17 cellular contexts compared by ENCODE assay signal in genomic region chr2:197010200-197011020, GRCh38.
DNase-seq lines count a peak whose midpoint lies in the region; ATAC-seq, FAIRE-seq and TF ChIP-seq lines count a peak whose summit lies in the region.
"Had no signal": no experiment of that assay in that cellular context is flagged by ENCODE, and none has a peak within 500 bp of the region (broad histone marks: within the 10 kb centered on the region; RNA-seq: fewer than 3 reads in every experiment).

No MANE protein-coding gene starts in this region.

- H3K27me3 ChIP-seq in astrocyte (ENCODE audit: insufficient read depth, low read length) (no peaks in the 10 kb centered on the region), heart left ventricle (no peaks in the 10 kb centered on the region)
- H3K27me3 ChIP-seq: brain microvascular endothelial cell had no signal

- H3K27ac ChIP-seq in astrocyte (ENCODE audit: low read depth, low read length): no peak overlapping the region
- H3K27ac ChIP-seq in temporal lobe (ENCODE audit: low read depth, low read length): peak overlapping the region; percentile 7
- no peak overlapping the region for H3K27ac ChIP-seq in heart left ventricle
- H3K27ac ChIP-seq: brain microvascular endothelial cell, prostate gland had no signal

- no peak for DNase-seq in activated T-cell treated with anti-CD3 and anti-CD28 coated beads, Interleukin-2, amount 50 U/mL, for 24 hours
- no peak for DNase-seq in activated T-cell treated with anti-CD3 and anti-CD28 coated beads, Interleukin-2, amount 50 U/mL, for 72 hours
- DNase-seq in astrocyte (ENCODE audit: low read depth) (peak; percentile 42), kidney glomerular epithelial cell (lab: John Stamatoyannopoulos, UW) (peak; percentile 20), AG08395 (ENCODE audit: low spot score) (no peak), heart left ventricle (no peak)
- DNase-seq: activated effector memory CD4-positive, alpha-beta T cell treated with anti-CD3 and anti-CD28 coated beads, Interleukin-2, amount 50 U/mL, for 16 hours; brain microvascular endothelial cell; naive thymus-derived CD4-positive, alpha-beta T cell; NCI-H524 treated with DMSO at 0.1 percent for 48 hours; SHP77; stimulated activated naive CD4-positive, alpha-beta T cell treated with Interleukin-2 at 50 U/mL for 16 hours; T-cell had no signal

- H3K4me3 ChIP-seq in astrocyte (ENCODE audit: insufficient read depth, low read depth, low read length): no peak overlapping the region
- H3K4me3 ChIP-seq in heart left ventricle: no peak overlapping the region
- H3K4me3 ChIP-seq: prostate gland had no signal

- H4K20me1 ChIP-seq in astrocyte (ENCODE audit: insufficient read depth, low read length): no peaks in the 10 kb centered on the region

- no peaks in the 10 kb centered on the region for H3K4me1 ChIP-seq in astrocyte (ENCODE audit: insufficient read depth, low read length)
- peaks cover 0 to 9% (median 0%) of the 10 kb centered on the region in 12 donors for H3K4me1 ChIP-seq in heart left ventricle
- H3K4me1 ChIP-seq: prostate gland had no signal

- peak overlapping the region; percentile 58 for H3K27ac Mint-ChIP-seq in activated T-cell treated with anti-CD3 and anti-CD28 coated beads, Interleukin-2, amount 50 U/mL, for 24 hours
- H3K27ac Mint-ChIP-seq in activated T-cell treated with anti-CD3 and anti-CD28 coated beads, Interleukin-2, amount 50 U/mL, for 72 hours: no peak overlapping the region
- no peak overlapping the region for H3K27ac Mint-ChIP-seq in astrocyte (ENCODE audit: unreplicated experiment)

- H3K4me3 Mint-ChIP-seq in activated T-cell treated with anti-CD3 and anti-CD28 coated beads, Interleukin-2, amount 50 U/mL, for 24 hours: no peak overlapping the region
- no peak overlapping the region for H3K4me3 Mint-ChIP-seq in activated T-cell treated with anti-CD3 and anti-CD28 coated beads, Interleukin-2, amount 50 U/mL, for 72 hours
- H3K4me3 Mint-ChIP-seq in astrocyte (ENCODE audit: unreplicated experiment): no peak overlapping the region
- H3K4me3 Mint-ChIP-seq: naive thymus-derived CD4-positive, alpha-beta T cell; T-cell had no signal

- no peak overlapping the region for H3K4me2 ChIP-seq in astrocyte (ENCODE audit: low read length)

- no peaks in the 10 kb centered on the region for H3K79me2 ChIP-seq in astrocyte (ENCODE audit: insufficient read depth, low read length)

- TF ChIP-seq POLR2A in heart left ventricle (IDR thresholded peaks at IDR 0.05): no peak

- ATAC-seq in activated T-cell treated with anti-CD3 and anti-CD28 coated beads, Interleukin-2, amount 50 U/mL, for 72 hours (replicated peaks in 1 of 2): no peak
- ATAC-seq in heart left ventricle (no peak), GM19328 (IDR thresholded peaks at IDR 0.05; ENCODE audit: unreplicated experiment) (no peak)
- ATAC-seq: naive thymus-derived CD4-positive, alpha-beta T cell; T-cell had no signal

- no peaks in the 10 kb centered on the region for H3K27me3 Mint-ChIP-seq in activated T-cell treated with anti-CD3 and anti-CD28 coated beads, Interleukin-2, amount 50 U/mL, for 24 hours
- no peaks in the 10 kb centered on the region for H3K27me3 Mint-ChIP-seq in activated T-cell treated with anti-CD3 and anti-CD28 coated beads, Interleukin-2, amount 50 U/mL, for 72 hours (ENCODE audit: low read depth)
- H3K27me3 Mint-ChIP-seq in astrocyte (ENCODE audit: low read depth, unreplicated experiment): no peaks in the 10 kb centered on the region
- H3K27me3 Mint-ChIP-seq: naive thymus-derived CD4-positive, alpha-beta T cell; T-cell had no signal

- FAIRE-seq in astrocyte (lab: Jason Lieb, UNC): no peak
- FAIRE-seq: HTR-8/SVneo had no signal

- H3K9me3 ChIP-seq in astrocyte (ENCODE audit: insufficient read depth, low read depth, low read length): no peaks in the 10 kb centered on the region
- H3K9me3 ChIP-seq in heart left ventricle: no peaks in the 10 kb centered on the region
- H3K9me3 ChIP-seq: prostate gland had no signal

- intact Hi-C loops in heart left ventricle (cut with DNase I): loop anchor here in 9 of 10 donors (2.0 to 10.0 kb wide), 10 partner anchors 94 to 367 kb away; partner anchors contain the start of gene ANKRD44 (in 4 of the 9)

- peaks cover 4% of the 10 kb centered on the region for H3K4me1 Mint-ChIP-seq in activated T-cell treated with anti-CD3 and anti-CD28 coated beads, Interleukin-2, amount 50 U/mL, for 24 hours (ENCODE audit: low read depth)
- H3K4me1 Mint-ChIP-seq in activated T-cell treated with anti-CD3 and anti-CD28 coated beads, Interleukin-2, amount 50 U/mL, for 72 hours (ENCODE audit: low read depth): no peaks in the 10 kb centered on the region
- peaks cover 20% of the 10 kb centered on the region for H3K4me1 Mint-ChIP-seq in astrocyte (ENCODE audit: low read depth, unreplicated experiment)

- WGBS in heart left ventricle, 4 donors: 86 to 92% (median 89%) methylated on average over 23 of the region's 23 CpGs

- no peak overlapping the region for H3K9ac ChIP-seq in astrocyte (ENCODE audit: low read length)

- no peaks in the 10 kb centered on the region for H3K36me3 ChIP-seq in astrocyte (ENCODE audit: insufficient read depth, low read length)
- peaks cover 0 to 68% (median 4%) of the 10 kb centered on the region in 9 donors for H3K36me3 ChIP-seq in heart left ventricle
- H3K36me3 ChIP-seq: brain microvascular endothelial cell, prostate gland had no signal

- no peak for TF ChIP-seq CTCF in astrocyte (IDR thresholded peaks at IDR 0.05; ENCODE audit: insufficient read depth, low read depth, low read length)
- no peak for TF ChIP-seq CTCF in heart left ventricle (IDR thresholded peaks at IDR 0.05)

- H3K36me3 Mint-ChIP-seq in activated T-cell treated with anti-CD3 and anti-CD28 coated beads, Interleukin-2, amount 50 U/mL, for 24 hours (ENCODE audit: low read depth): peaks cover 80% of the 10 kb centered on the region
- peaks cover 1 to 2% of the 10 kb centered on the region in 2 donors for H3K36me3 Mint-ChIP-seq in activated T-cell treated with anti-CD3 and anti-CD28 coated beads, Interleukin-2, amount 50 U/mL, for 72 hours (ENCODE audit: insufficient read depth in 2 of 2)
- H3K36me3 Mint-ChIP-seq in astrocyte (ENCODE audit: low read depth, unreplicated experiment): no peaks in the 10 kb centered on the region

- no peaks in the 10 kb centered on the region for H3K9me3 Mint-ChIP-seq in activated T-cell treated with anti-CD3 and anti-CD28 coated beads, Interleukin-2, amount 50 U/mL, for 24 hours
- no peaks in the 10 kb centered on the region for H3K9me3 Mint-ChIP-seq in activated T-cell treated with anti-CD3 and anti-CD28 coated beads, Interleukin-2, amount 50 U/mL, for 72 hours
- no peaks in the 10 kb centered on the region for H3K9me3 Mint-ChIP-seq in astrocyte (ENCODE audit: unreplicated experiment)
- H3K9me3 Mint-ChIP-seq: naive thymus-derived CD4-positive, alpha-beta T cell; T-cell had no signal

- H2AFZ ChIP-seq in astrocyte (ENCODE audit: low read depth, low read length): no peak overlapping the region

Comparison
In these comparisons a context has a peak if more than half of its experiments do, and no peak if none do; other contexts are left out.
1. DNase-seq: peak in astrocyte (single experiment) and kidney glomerular epithelial cell (single experiment); none in activated T-cell treated with anti-CD3 and anti-CD28 coated beads, Interleukin-2, amount 50 U/mL, for 24 hours (single experiment), activated T-cell treated with anti-CD3 and anti-CD28 coated beads, Interleukin-2, amount 50 U/mL, for 72 hours (0 of 2), AG08395 (single experiment) and heart left ventricle (0 of 5).